In genomic region chr10:97517096-97517750, GRCh38 we compare ENCODE assay signal across 1 cellular context.
TF ChIP-seq lines count a peak whose summit lies in the region.

No MANE protein-coding gene starts in this region.

TF ChIP-seq in endothelial cell of umbilical vein, 7 proteins besides CTCF, POLR2A, EP300 and RAD21:
- TF ChIP-seq, protein P1, sequence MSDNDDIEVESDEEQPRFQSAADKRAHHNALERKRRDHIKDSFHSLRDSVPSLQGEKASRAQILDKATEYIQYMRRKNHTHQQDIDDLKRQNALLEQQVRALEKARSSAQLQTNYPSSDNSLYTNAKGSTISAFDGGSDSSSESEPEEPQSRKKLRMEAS (IDR thresholded peaks at IDR 0.05; ENCODE audit: insufficient read depth, insufficient read length) = no peak
- TF ChIP-seq POLR2AphosphoS5 (IDR thresholded peaks at IDR 0.05; ENCODE audit: insufficient read depth, low read depth, low read length) (no peak), EZH2 (IDR thresholded peaks at IDR 0.05; ENCODE audit: borderline replicate concordance, low read depth, low read length, severe bottlenecking) (no peak), JUN (IDR thresholded peaks at IDR 0.05; ENCODE audit: borderline replicate concordance, insufficient read depth, insufficient read length, low read depth) (no peak), GATA2 (IDR thresholded peaks at IDR 0.05; ENCODE audit: insufficient read depth, insufficient read length, low read depth, low read length) (no peak), MYC (IDR thresholded peaks at IDR 0.05; ENCODE audit: low read depth, low read length) (no peak), FOS (IDR thresholded peaks at IDR 0.05; ENCODE audit: borderline replicate concordance, insufficient read depth, low read length) (no peak)
